Comparison of ENCODE assay signal across 1 cellular context in the genomic region with DNA sequence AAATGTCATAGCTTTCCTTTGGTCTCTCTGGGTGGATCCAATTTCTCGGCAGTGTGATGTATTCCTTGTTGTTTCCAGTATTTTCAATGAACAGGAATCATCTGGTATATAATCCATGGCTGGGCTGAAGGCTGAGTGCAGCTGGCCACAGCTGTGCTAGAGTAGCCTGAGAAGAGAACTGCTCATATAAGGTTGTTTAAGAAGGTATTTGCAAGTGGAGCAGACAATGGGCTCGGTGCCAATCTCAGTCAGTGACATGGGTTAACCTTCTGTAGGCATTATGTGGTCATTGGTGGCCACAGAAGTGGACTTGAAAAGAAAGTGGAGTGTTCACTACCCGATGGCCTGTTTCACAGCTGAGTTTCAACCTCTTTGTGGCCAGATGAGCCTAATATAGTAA.
TF ChIP-seq lines count a peak whose summit lies in the region.

No MANE protein-coding gene starts in this region.

TF ChIP-seq in H1, 55 proteins besides CTCF, POLR2A, EP300 and RAD21 (continued from another document):
- TF ChIP-seq, protein P1, sequence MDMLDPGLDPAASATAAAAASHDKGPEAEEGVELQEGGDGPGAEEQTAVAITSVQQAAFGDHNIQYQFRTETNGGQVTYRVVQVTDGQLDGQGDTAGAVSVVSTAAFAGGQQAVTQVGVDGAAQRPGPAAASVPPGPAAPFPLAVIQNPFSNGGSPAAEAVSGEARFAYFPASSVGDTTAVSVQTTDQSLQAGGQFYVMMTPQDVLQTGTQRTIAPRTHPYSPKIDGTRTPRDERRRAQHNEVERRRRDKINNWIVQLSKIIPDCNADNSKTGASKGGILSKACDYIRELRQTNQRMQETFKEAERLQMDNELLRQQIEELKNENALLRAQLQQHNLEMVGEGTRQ (IDR thresholded peaks at IDR 0.05; ENCODE audit: low read length) = no peak
- TF ChIP-seq, protein P2, sequence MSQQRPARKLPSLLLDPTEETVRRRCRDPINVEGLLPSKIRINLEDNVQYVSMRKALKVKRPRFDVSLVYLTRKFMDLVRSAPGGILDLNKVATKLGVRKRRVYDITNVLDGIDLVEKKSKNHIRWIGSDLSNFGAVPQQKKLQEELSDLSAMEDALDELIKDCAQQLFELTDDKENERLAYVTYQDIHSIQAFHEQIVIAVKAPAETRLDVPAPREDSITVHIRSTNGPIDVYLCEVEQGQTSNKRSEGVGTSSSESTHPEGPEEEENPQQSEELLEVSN (IDR thresholded peaks at IDR 0.05) = no peak
- TF ChIP-seq GABPA (IDR thresholded peaks at IDR 0.05; ENCODE audit: borderline replicate concordance, insufficient read depth, low read length) = no peak
- TF ChIP-seq RXRA (IDR thresholded peaks at IDR 0.05; ENCODE audit: insufficient read depth, low read depth, low read length) = no peak
- TF ChIP-seq CTBP2 (IDR thresholded peaks at IDR 0.05; ENCODE audit: borderline replicate concordance, insufficient read depth, insufficient read length, low read length) = no peak
- no peak for TF ChIP-seq CBX8 (IDR thresholded peaks at IDR 0.05; ENCODE audit: borderline replicate concordance, low read depth, low read length)
- TF ChIP-seq, protein P3, sequence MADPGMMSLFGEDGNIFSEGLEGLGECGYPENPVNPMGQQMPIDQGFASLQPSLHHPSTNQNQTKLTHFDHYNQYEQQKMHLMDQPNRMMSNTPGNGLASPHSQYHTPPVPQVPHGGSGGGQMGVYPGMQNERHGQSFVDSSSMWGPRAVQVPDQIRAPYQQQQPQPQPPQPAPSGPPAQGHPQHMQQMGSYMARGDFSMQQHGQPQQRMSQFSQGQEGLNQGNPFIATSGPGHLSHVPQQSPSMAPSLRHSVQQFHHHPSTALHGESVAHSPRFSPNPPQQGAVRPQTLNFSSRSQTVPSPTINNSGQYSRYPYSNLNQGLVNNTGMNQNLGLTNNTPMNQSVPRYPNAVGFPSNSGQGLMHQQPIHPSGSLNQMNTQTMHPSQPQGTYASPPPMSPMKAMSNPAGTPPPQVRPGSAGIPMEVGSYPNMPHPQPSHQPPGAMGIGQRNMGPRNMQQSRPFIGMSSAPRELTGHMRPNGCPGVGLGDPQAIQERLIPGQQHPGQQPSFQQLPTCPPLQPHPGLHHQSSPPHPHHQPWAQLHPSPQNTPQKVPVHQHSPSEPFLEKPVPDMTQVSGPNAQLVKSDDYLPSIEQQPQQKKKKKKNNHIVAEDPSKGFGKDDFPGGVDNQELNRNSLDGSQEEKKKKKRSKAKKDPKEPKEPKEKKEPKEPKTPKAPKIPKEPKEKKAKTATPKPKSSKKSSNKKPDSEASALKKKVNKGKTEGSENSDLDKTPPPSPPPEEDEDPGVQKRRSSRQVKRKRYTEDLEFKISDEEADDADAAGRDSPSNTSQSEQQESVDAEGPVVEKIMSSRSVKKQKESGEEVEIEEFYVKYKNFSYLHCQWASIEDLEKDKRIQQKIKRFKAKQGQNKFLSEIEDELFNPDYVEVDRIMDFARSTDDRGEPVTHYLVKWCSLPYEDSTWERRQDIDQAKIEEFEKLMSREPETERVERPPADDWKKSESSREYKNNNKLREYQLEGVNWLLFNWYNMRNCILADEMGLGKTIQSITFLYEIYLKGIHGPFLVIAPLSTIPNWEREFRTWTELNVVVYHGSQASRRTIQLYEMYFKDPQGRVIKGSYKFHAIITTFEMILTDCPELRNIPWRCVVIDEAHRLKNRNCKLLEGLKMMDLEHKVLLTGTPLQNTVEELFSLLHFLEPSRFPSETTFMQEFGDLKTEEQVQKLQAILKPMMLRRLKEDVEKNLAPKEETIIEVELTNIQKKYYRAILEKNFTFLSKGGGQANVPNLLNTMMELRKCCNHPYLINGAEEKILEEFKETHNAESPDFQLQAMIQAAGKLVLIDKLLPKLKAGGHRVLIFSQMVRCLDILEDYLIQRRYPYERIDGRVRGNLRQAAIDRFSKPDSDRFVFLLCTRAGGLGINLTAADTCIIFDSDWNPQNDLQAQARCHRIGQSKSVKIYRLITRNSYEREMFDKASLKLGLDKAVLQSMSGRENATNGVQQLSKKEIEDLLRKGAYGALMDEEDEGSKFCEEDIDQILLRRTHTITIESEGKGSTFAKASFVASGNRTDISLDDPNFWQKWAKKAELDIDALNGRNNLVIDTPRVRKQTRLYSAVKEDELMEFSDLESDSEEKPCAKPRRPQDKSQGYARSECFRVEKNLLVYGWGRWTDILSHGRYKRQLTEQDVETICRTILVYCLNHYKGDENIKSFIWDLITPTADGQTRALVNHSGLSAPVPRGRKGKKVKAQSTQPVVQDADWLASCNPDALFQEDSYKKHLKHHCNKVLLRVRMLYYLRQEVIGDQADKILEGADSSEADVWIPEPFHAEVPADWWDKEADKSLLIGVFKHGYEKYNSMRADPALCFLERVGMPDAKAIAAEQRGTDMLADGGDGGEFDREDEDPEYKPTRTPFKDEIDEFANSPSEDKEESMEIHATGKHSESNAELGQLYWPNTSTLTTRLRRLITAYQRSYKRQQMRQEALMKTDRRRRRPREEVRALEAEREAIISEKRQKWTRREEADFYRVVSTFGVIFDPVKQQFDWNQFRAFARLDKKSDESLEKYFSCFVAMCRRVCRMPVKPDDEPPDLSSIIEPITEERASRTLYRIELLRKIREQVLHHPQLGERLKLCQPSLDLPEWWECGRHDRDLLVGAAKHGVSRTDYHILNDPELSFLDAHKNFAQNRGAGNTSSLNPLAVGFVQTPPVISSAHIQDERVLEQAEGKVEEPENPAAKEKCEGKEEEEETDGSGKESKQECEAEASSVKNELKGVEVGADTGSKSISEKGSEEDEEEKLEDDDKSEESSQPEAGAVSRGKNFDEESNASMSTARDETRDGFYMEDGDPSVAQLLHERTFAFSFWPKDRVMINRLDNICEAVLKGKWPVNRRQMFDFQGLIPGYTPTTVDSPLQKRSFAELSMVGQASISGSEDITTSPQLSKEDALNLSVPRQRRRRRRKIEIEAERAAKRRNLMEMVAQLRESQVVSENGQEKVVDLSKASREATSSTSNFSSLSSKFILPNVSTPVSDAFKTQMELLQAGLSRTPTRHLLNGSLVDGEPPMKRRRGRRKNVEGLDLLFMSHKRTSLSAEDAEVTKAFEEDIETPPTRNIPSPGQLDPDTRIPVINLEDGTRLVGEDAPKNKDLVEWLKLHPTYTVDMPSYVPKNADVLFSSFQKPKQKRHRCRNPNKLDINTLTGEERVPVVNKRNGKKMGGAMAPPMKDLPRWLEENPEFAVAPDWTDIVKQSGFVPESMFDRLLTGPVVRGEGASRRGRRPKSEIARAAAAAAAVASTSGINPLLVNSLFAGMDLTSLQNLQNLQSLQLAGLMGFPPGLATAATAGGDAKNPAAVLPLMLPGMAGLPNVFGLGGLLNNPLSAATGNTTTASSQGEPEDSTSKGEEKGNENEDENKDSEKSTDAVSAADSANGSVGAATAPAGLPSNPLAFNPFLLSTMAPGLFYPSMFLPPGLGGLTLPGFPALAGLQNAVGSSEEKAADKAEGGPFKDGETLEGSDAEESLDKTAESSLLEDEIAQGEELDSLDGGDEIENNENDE (IDR thresholded peaks at IDR 0.05; ENCODE audit: insufficient replicate concordance, low read length) = no peak
- no peak for TF ChIP-seq ZNF274 (IDR thresholded peaks at IDR 0.05; ENCODE audit: borderline replicate concordance, extremely low read depth, low read length)
- no peak for TF ChIP-seq NANOG (IDR thresholded peaks at IDR 0.05; ENCODE audit: insufficient read depth, low read depth, low read length, poor library complexity, severe bottlenecking)
- TF ChIP-seq, protein P4, sequence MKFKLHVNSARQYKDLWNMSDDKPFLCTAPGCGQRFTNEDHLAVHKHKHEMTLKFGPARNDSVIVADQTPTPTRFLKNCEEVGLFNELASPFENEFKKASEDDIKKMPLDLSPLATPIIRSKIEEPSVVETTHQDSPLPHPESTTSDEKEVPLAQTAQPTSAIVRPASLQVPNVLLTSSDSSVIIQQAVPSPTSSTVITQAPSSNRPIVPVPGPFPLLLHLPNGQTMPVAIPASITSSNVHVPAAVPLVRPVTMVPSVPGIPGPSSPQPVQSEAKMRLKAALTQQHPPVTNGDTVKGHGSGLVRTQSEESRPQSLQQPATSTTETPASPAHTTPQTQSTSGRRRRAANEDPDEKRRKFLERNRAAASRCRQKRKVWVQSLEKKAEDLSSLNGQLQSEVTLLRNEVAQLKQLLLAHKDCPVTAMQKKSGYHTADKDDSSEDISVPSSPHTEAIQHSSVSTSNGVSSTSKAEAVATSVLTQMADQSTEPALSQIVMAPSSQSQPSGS (IDR thresholded peaks at IDR 0.05; ENCODE audit: low read length) = no peak
- TF ChIP-seq, protein P5, sequence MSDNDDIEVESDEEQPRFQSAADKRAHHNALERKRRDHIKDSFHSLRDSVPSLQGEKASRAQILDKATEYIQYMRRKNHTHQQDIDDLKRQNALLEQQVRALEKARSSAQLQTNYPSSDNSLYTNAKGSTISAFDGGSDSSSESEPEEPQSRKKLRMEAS (IDR thresholded peaks at IDR 0.05) = no peak
- no peak for TF ChIP-seq HDAC6 (IDR thresholded peaks at IDR 0.05; ENCODE audit: low read depth, low read length)
- no peak for TF ChIP-seq SP4 (IDR thresholded peaks at IDR 0.05; ENCODE audit: low read length)
- no peak for TF ChIP-seq TCF12 (IDR thresholded peaks at IDR 0.05; ENCODE audit: low read depth, low read length)
